10 cellular contexts compared by ENCODE assay signal in the genomic region with DNA sequence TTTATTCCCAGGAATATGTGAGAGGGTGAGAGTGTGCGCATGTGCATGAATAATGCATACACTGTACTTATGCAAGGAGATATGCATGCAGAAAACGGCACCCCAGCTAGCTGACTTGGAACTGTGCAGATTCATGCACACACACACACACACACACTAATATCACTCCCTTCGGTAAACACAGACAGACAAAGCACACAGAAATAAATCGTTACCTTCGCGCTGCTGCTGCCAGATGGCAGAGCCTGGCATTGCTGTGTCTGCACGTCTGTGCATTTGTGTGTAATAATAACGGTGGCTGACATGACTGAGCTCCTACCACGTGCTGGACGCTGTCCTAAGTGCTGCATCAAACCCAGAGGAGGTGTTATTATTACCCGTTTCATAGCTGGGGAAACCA. TPM values are rescaled to one million over a fixed set of nuclear protein-coding genes. Genes with fewer than 3 reads are reported as not detected.
DNase-seq lines count a peak whose midpoint lies in the region; ATAC-seq and TF ChIP-seq lines count a peak whose summit lies in the region.
"Had no signal": no experiment of that assay in that cellular context is flagged by ENCODE, and none has a peak within 500 bp of the region (broad histone marks: within the 10 kb centered on the region; RNA-seq: fewer than 3 reads in every experiment).

No MANE protein-coding gene starts in this region.

- no peak overlapping the region for H2AFZ ChIP-seq in GM23338

- intact Hi-C loops in CD4-positive, alpha-beta memory T cell (cut with micrococcal nuclease) = no loop called here

- no peaks in the 10 kb centered on the region for H3K79me2 ChIP-seq in GM23338 (replicated peaks; ENCODE audit: insufficient read depth)

- no peak for DNase-seq in CD4-positive, alpha-beta memory T cell
- DNase-seq in MV-4-11 (lab: John Stamatoyannopoulos, UW) (peak; percentile 50), RPMI8226 (peak; percentile 62), left lobe of liver (ENCODE audit: low spot score) (peak; percentile 82), GM23338 (ENCODE audit: low spot score) (no peak), cortex of kidney (lab: John Stamatoyannopoulos, UW) (no peak)
- DNase-seq: activated T-cell treated with anti-CD3 and anti-CD28 coated beads, Interleukin-2, amount 50 U/mL, for 4 hours had no signal

- POLR2A ChIA-PET in CD4-positive, alpha-beta memory T cell (lab: Charles Lee; ENCODE audit: partially characterized antibody) = interaction anchor here (1.2 kb wide), 1 partner anchor 10 kb away, joined by 3 read pairs; no protein-coding TSS in a partner anchor

- CTCF ChIA-PET in CD4-positive, alpha-beta memory T cell (lab: Charles Lee; ENCODE audit: partially characterized antibody) = interaction anchor here (2.0 kb wide), 1 partner anchor 86 kb away, joined by 4 read pairs; no protein-coding TSS in a partner anchor

- no peaks in the 10 kb centered on the region for H4K20me1 ChIP-seq in GM23338 (replicated peaks; ENCODE audit: insufficient read depth)

- peaks cover 29 to 91% (median 67%) of the 10 kb centered on the region in 4 donors for H3K4me1 Mint-ChIP-seq in CD4-positive, alpha-beta memory T cell
- H3K4me1 Mint-ChIP-seq in GM23338 = peaks cover 47% of the 10 kb centered on the region

- no peak overlapping the region for H3K4me2 ChIP-seq in GM23338

- H3K4me3 Mint-ChIP-seq in CD4-positive, alpha-beta memory T cell = peak overlapping the region in 5 of 8 donors; percentile 3 to 72 (median 60)
- H3K4me3 Mint-ChIP-seq in GM23338 = no peak overlapping the region
- H3K4me3 Mint-ChIP-seq: activated T-cell treated with anti-CD3 and anti-CD28 coated beads, Interleukin-2, amount 50 U/mL, for 4 hours; HFFc6 had no signal

- H3F3A ChIP-seq in GM23338 (replicated peaks; ENCODE audit: low read depth) = no peaks in the 10 kb centered on the region

- ATAC-seq in left lobe of liver (peak; percentile 91), GM21723 (IDR thresholded peaks at IDR 0.05; ENCODE audit: unreplicated experiment) (no peak), GM19467 (IDR thresholded peaks at IDR 0.05; ENCODE audit: unreplicated experiment) (no peak), GM23338 (no peak)
- ATAC-seq: activated T-cell treated with anti-CD3 and anti-CD28 coated beads, Interleukin-2, amount 50 U/mL, for 4 hours had no signal

- H3K4me3 ChIP-seq in CD4-positive, alpha-beta memory T cell (ENCODE audit: low read length in 2 of 2) = no peak overlapping the region
- H3K4me3 ChIP-seq in GM23338 = no peak overlapping the region

- H3K27ac Mint-ChIP-seq in CD4-positive, alpha-beta memory T cell = peak overlapping the region in 6 of 7 donors; percentile 43 to 87 (median 76)
- no peak overlapping the region for H3K27ac Mint-ChIP-seq in GM23338
- H3K27ac Mint-ChIP-seq: HFFc6 had no signal

- H3K9me3 Mint-ChIP-seq in CD4-positive, alpha-beta memory T cell = peaks cover 0 to 2% (median 0%) of the 10 kb centered on the region in 8 donors
- no peaks in the 10 kb centered on the region for H3K9me3 Mint-ChIP-seq in GM23338
- H3K9me3 Mint-ChIP-seq: activated T-cell treated with anti-CD3 and anti-CD28 coated beads, Interleukin-2, amount 50 U/mL, for 4 hours; HFFc6 had no signal

- no peaks in the 10 kb centered on the region for H3K9me2 ChIP-seq in GM23338 (ENCODE audit: insufficient read depth)

- H3K4me1 ChIP-seq in CD4-positive, alpha-beta memory T cell (ENCODE audit: insufficient read depth, low read length) = peaks cover 82% of the 10 kb centered on the region
- peaks cover 8% of the 10 kb centered on the region; the same call in 1 of the 2 replicates for H3K4me1 ChIP-seq in GM23338 (ENCODE audit: insufficient read depth)

- no peak for TF ChIP-seq CTCF in GM23338 (conservative IDR thresholded peaks at IDR 0.05; ENCODE audit: low read depth in 2 of 2)

- H3K27me3 Mint-ChIP-seq in CD4-positive, alpha-beta memory T cell = no peaks in the 10 kb centered on the region
- peaks cover 3% of the 10 kb centered on the region for H3K27me3 Mint-ChIP-seq in GM23338 (ENCODE audit: insufficient read depth, low read depth, poor library complexity)

- H3K36me3 Mint-ChIP-seq in CD4-positive, alpha-beta memory T cell = peaks cover 8 to 45% of the 10 kb centered on the region in 2 donors
- peaks cover 3% of the 10 kb centered on the region; the same call in 1 of the 3 replicates for H3K36me3 Mint-ChIP-seq in GM23338 (ENCODE audit: low read depth)

- H3K36me3 ChIP-seq in CD4-positive, alpha-beta memory T cell (ENCODE audit: insufficient read depth, low read length) = no peaks in the 10 kb centered on the region
- no peaks in the 10 kb centered on the region for H3K36me3 ChIP-seq in GM23338 (ENCODE audit: insufficient read depth)

- no peaks in the 10 kb centered on the region for H3K9me3 ChIP-seq in CD4-positive, alpha-beta memory T cell (ENCODE audit: control insufficient read depth in 1 of 2, low read length in 2 of 2)

- no peaks in the 10 kb centered on the region for H3K27me3 ChIP-seq in CD4-positive, alpha-beta memory T cell (ENCODE audit: insufficient read depth, low read length)
- H3K27me3 ChIP-seq in GM23338 (ENCODE audit: insufficient read depth) = no peaks in the 10 kb centered on the region

- no peak overlapping the region for H3K27ac ChIP-seq in CD4-positive, alpha-beta memory T cell (ENCODE audit: low read depth, low read length)
- H3K27ac ChIP-seq in GM23338 (ENCODE audit: low read depth) = no peak overlapping the region

TF ChIP-seq in GM23338, 12 proteins besides CTCF, POLR2A, EP300 and RAD21 (continues in another document):
- no peak for TF ChIP-seq POLR2AphosphoS5 (IDR thresholded peaks at IDR 0.05; ENCODE audit: low read depth)
- TF ChIP-seq ZNF114 (CRISPR knock-in tag; IDR thresholded peaks at IDR 0.05) = no peak
- TF ChIP-seq ZNF331 (CRISPR knock-in tag; IDR thresholded peaks at IDR 0.05; ENCODE audit: low read depth) = no peak
- TF ChIP-seq CREB1 (CRISPR knock-in tag; IDR thresholded peaks at IDR 0.05; ENCODE audit: low read depth) = no peak
- TF ChIP-seq, protein P1, sequence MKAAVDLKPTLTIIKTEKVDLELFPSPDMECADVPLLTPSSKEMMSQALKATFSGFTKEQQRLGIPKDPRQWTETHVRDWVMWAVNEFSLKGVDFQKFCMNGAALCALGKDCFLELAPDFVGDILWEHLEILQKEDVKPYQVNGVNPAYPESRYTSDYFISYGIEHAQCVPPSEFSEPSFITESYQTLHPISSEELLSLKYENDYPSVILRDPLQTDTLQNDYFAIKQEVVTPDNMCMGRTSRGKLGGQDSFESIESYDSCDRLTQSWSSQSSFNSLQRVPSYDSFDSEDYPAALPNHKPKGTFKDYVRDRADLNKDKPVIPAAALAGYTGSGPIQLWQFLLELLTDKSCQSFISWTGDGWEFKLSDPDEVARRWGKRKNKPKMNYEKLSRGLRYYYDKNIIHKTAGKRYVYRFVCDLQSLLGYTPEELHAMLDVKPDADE (IDR thresholded peaks at IDR 0.05) = no peak
- no peak for TF ChIP-seq EZH2phosphoT487 (IDR thresholded peaks at IDR 0.05; ENCODE audit: unreplicated experiment)
- TF ChIP-seq EZH2 (IDR thresholded peaks at IDR 0.05; ENCODE audit: low read depth, unreplicated experiment) = no peak

RNA-seq across cellular contexts. Expression of a gene that starts 36.8 kb away (rescaled TPM):
- total RNA-seq in CD4-positive, alpha-beta memory T cell = 100 to 1,000 TPM; 164 to 165 TPM
- 10 to 100 TPM; 10.6 to 79.6 TPM for polyA plus RNA-seq in CD4-positive, alpha-beta memory T cell
- 5.8 TPM for total RNA-seq in left lobe of liver
- total RNA-seq in GM23338 (2014; rRNA removed; shearing (Covaris generic)) = 7.8 and 10.3 TPM in 2 replicates
- 2.4 and 2.6 TPM in 2 replicates for polyA plus RNA-seq in GM23338 (2016; fragmentation: Nextera tagmentation; extraction: Ambion mirVana)

Comparison
In these comparisons a context has a peak if more than half of its experiments do, and no peak if none do; other contexts are left out.
1. DNase-seq: peak in MV-4-11 (single experiment), RPMI8226 (single experiment) and left lobe of liver (single experiment); none in CD4-positive, alpha-beta memory T cell (0 of 5), GM23338 (single experiment) and cortex of kidney (single experiment).
2. RNA of a gene that starts 36.8 kb away (total RNA-seq): 164 to 165 TPM in CD4-positive, alpha-beta memory T cell; 7.8 to 10.3 TPM in GM23338 and 5.8 TPM in left lobe of liver (single experiment); every median in the first group is over 10 times any median in the second.